ENCODE assay signal across 9 cellular contexts in the genomic region with DNA sequence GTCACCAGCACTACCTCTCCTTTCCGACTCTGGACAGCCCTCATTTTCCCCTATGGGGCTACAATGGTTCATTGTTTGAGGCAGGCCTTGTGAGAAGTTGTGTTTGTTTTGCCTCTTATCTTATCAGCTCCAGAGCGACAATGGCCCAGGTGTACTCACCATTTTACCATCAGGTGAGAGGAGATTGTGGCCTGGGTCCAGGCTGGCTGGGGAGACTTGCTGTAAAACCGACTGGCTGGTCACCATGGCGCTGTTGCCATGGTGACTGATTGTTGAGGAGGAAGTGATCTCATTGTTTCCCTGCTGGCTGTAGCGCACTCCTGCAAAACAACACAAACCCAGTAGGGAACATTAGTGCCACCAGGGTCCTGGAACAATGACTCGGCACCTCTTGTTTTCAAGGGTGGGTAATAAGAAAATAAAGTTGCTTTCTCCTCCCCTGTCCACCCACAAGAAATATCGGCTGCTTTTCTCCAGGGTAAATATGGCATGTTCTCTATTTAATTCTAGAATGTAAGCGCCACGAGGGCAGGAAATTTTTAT. TPM values are rescaled to one million over a fixed set of nuclear protein-coding genes. Genes with fewer than 3 reads are reported as not detected.
DNase-seq lines count a peak whose midpoint lies in the region; ATAC-seq and TF ChIP-seq lines count a peak whose summit lies in the region.
"Had no signal": no experiment of that assay in that cellular context is flagged by ENCODE, and none has a peak within 500 bp of the region (broad histone marks: within the 10 kb centered on the region; RNA-seq: fewer than 3 reads in every experiment).

No MANE protein-coding gene starts in this region.

- H3K9me3 ChIP-seq in body of pancreas (no peaks in the 10 kb centered on the region), mammary epithelial cell (replicated peaks; ENCODE audit: insufficient read depth, low read length) (no peaks in the 10 kb centered on the region)
- no peaks in the 10 kb centered on the region for H3K9me3 ChIP-seq in CD8-positive, alpha-beta T cell (ENCODE audit: low read length)

- in situ Hi-C loops in mammary epithelial cell (cut with MboI; ENCODE audit: low sequenced_read_pairs in 2 of 2), result no loop called here

- H3K4me3 ChIP-seq in body of pancreas (no peak overlapping the region), mammary epithelial cell (replicated peaks in 1 of 3; ENCODE audit: insufficient read depth in 1 of 3, low read depth in 2 of 3, low read length in 3 of 3) (no peak overlapping the region)
- H3K4me3 ChIP-seq in CD8-positive, alpha-beta T cell (ENCODE audit: low read depth, low read length), result no peak overlapping the region

- peak; percentile 85 for ATAC-seq in body of pancreas
- no peak for ATAC-seq in CD8-positive, alpha-beta T cell

- POLR2A ChIA-PET in CD8-positive, alpha-beta T cell (lab: Charles Lee), result no interaction called here

- CTCF ChIA-PET in CD8-positive, alpha-beta T cell (lab: Charles Lee), result no interaction called here
- CTCF ChIA-PET in mammary epithelial cell (lab: Charles Lee; ENCODE audit: low non-redundant PET), result no interaction called here

- H4K20me1 ChIP-seq in mammary epithelial cell (ENCODE audit: insufficient read depth, low read length), result no peaks in the 10 kb centered on the region

- DNase-seq in EL, result peak; percentile 41
- peak; percentile 32 to 48 for DNase-seq in NCI-H1930 (lab: John Stamatoyannopoulos, UW)
- peak; percentile 99 to 100 (median 100) for DNase-seq in body of pancreas
- DNase-seq in midbrain (lab: John Stamatoyannopoulos, UW), result peak; percentile 1
- no peak for DNase-seq in AML-193 (lab: John Stamatoyannopoulos, UW)
- no peak for DNase-seq in CD8-positive, alpha-beta T cell
- DNase-seq in T-helper 2 cell treated with Interferon-gamma antibody and Interleukin-4, amounts not matched to agents 5 μg/mL and 100 μg/mL, for 36 hours (ENCODE audit: low spot score), result no peak
- DNase-seq in mammary epithelial cell, result no peak
- DNase-seq: activated CD4-positive, alpha-beta T cell treated with anti-CD3 and anti-CD28 coated beads, Interleukin-2, amount 50 U/mL, for 1 hour had no signal

- peak in 4 of 7 experiments; percentile 65 to 66 (median 66) for TF ChIP-seq CTCF in body of pancreas (IDR thresholded peaks at IDR 0.05)
- TF ChIP-seq CTCF in CD8-positive, alpha-beta T cell (IDR thresholded peaks at IDR 0.05), result no peak
- no peak for TF ChIP-seq CTCF in mammary epithelial cell (conservative IDR thresholded peaks at IDR 0.05 in 1 of 2, IDR thresholded peaks at IDR 0.05 in 1 of 2; ENCODE audit: extremely low read depth in 1 of 2, insufficient read depth in 1 of 2, low read depth in 1 of 2, low read length in 2 of 2)

- H3K4me1 Mint-ChIP-seq in CD8-positive, alpha-beta T cell (ENCODE audit: low read depth), result no peaks in the 10 kb centered on the region
- H3K4me1 Mint-ChIP-seq in T-helper 2 cell treated with Interferon-gamma antibody and Interleukin-4, amounts not matched to agents 5 μg/mL and 100 μg/mL, for 36 hours (ENCODE audit: low read depth), result peaks cover 5% of the 10 kb centered on the region

- H3K27ac Mint-ChIP-seq in CD8-positive, alpha-beta T cell, result no peak overlapping the region
- H3K27ac Mint-ChIP-seq in T-helper 2 cell treated with Interferon-gamma antibody and Interleukin-4, amounts not matched to agents 5 μg/mL and 100 μg/mL, for 36 hours, result no peak overlapping the region

- BruUV-seq in mammary epithelial cell (replicated peaks; lab: Mats Ljungman, UMichigan), result no TSS peak

- H3K36me3 Mint-ChIP-seq in CD8-positive, alpha-beta T cell, result no peaks in the 10 kb centered on the region
- no peaks in the 10 kb centered on the region for H3K36me3 Mint-ChIP-seq in T-helper 2 cell treated with Interferon-gamma antibody and Interleukin-4, amounts not matched to agents 5 μg/mL and 100 μg/mL, for 36 hours (ENCODE audit: low read depth)

- peak in 2 of 3 donors; percentile 38 to 39 for TF ChIP-seq POLR2A in body of pancreas (IDR thresholded peaks at IDR 0.05)

- H2AFZ ChIP-seq in mammary epithelial cell (ENCODE audit: low read depth, low read length), result no peak overlapping the region

- H3K27ac ChIP-seq in body of pancreas (peak overlapping the region; percentile 90 to 95 (median 91)), mammary epithelial cell (ENCODE audit: insufficient read depth, low read depth, low read length) (no peak overlapping the region)
- H3K27ac ChIP-seq in CD8-positive, alpha-beta T cell (ENCODE audit: low read depth, low read length), result no peak overlapping the region

- dilution Hi-C loops in mammary epithelial cell (cut with HindIII; ENCODE audit: low sequenced_read_pairs), result no loop called here

- intact Hi-C loops in body of pancreas (cut with DNase I) (no loop called here), mammary epithelial cell (cut with micrococcal nuclease) (no loop called here)
- intact Hi-C loops in CD8-positive, alpha-beta T cell (cut with DNase I, micrococcal nuclease), result no loop called here

- no peak overlapping the region for H3K4me3 Mint-ChIP-seq in CD8-positive, alpha-beta T cell
- H3K4me3 Mint-ChIP-seq in T-helper 2 cell treated with Interferon-gamma antibody and Interleukin-4, amounts not matched to agents 5 μg/mL and 100 μg/mL, for 36 hours, result no peak overlapping the region

- peaks cover 83% of the 10 kb centered on the region for H3K4me1 ChIP-seq in body of pancreas
- no peaks in the 10 kb centered on the region for H3K4me1 ChIP-seq in CD8-positive, alpha-beta T cell (ENCODE audit: insufficient read depth, low read length)
- no peaks in the 10 kb centered on the region for H3K4me1 ChIP-seq in mammary epithelial cell (ENCODE audit: insufficient read depth, low read length)

- H3K79me2 ChIP-seq in mammary epithelial cell (ENCODE audit: insufficient read depth, low read length), result no peaks in the 10 kb centered on the region

- H3K36me3 ChIP-seq in body of pancreas (replicated peaks in 1 of 2; ENCODE audit: insufficient read depth in 1 of 2, low read depth in 2 of 2) (no peaks in the 10 kb centered on the region), mammary epithelial cell (ENCODE audit: insufficient read depth, low read length) (no peaks in the 10 kb centered on the region)
- no peaks in the 10 kb centered on the region for H3K36me3 ChIP-seq in CD8-positive, alpha-beta T cell (ENCODE audit: insufficient read depth, low read length)

- H3K9me3 Mint-ChIP-seq in CD8-positive, alpha-beta T cell, result no peaks in the 10 kb centered on the region
- no peaks in the 10 kb centered on the region for H3K9me3 Mint-ChIP-seq in T-helper 2 cell treated with Interferon-gamma antibody and Interleukin-4, amounts not matched to agents 5 μg/mL and 100 μg/mL, for 36 hours

- peaks cover 23% of the 10 kb centered on the region for H3K27me3 Mint-ChIP-seq in CD8-positive, alpha-beta T cell (ENCODE audit: low read depth)
- peaks cover 28% of the 10 kb centered on the region for H3K27me3 Mint-ChIP-seq in T-helper 2 cell treated with Interferon-gamma antibody and Interleukin-4, amounts not matched to agents 5 μg/mL and 100 μg/mL, for 36 hours (ENCODE audit: low read depth)

- H3K4me2 ChIP-seq in mammary epithelial cell (ENCODE audit: insufficient read depth, low read depth, low read length), result no peak overlapping the region

- H3K27me3 ChIP-seq in body of pancreas (no peaks in the 10 kb centered on the region), mammary epithelial cell (ENCODE audit: insufficient read depth, low read length) (no peaks in the 10 kb centered on the region)
- no peaks in the 10 kb centered on the region for H3K27me3 ChIP-seq in CD8-positive, alpha-beta T cell (ENCODE audit: insufficient read depth, low read length)

- H3K9ac ChIP-seq in mammary epithelial cell (ENCODE audit: insufficient read depth, low read length), result no peak overlapping the region

- WGBS in body of pancreas, 2 donors, result 18 to 24% methylated on average over 9 of the region's 9 CpGs
- 78% methylated on average over 9 of the region's 9 CpGs for WGBS in mammary epithelial cell (ENCODE audit: low coverage, missing lambda C conversion rate)

RNA-seq across cellular contexts. Expression of gene HNF1B, which starts 34.4 kb away (rescaled TPM):
- total RNA-seq in body of pancreas, result 10 to 100 TPM; 22.3 to 37.6 TPM
- total RNA-seq in CD8-positive, alpha-beta T cell, result not detected
- not detected for total RNA-seq in mammary epithelial cell
- polyA plus RNA-seq in mammary epithelial cell, result not detected
- not detected for polyA minus RNA-seq in mammary epithelial cell

Comparison
In these comparisons a context has a peak if more than half of its experiments do, and no peak if none do; other contexts are left out.
1. DNase-seq: peak in EL (single experiment), NCI-H1930 (2 of 2), body of pancreas (4 of 4) and midbrain (single experiment); none in AML-193 (0 of 2), CD8-positive, alpha-beta T cell (0 of 7), T-helper 2 cell treated with Interferon-gamma antibody and Interleukin-4, amounts not matched to agents 5 μg/mL and 100 μg/mL, for 36 hours (single experiment) and mammary epithelial cell (single experiment).
2. H3K27ac ChIP-seq: peak in body of pancreas (4 of 4); none in CD8-positive, alpha-beta T cell (single experiment) and mammary epithelial cell (single experiment).
3. CTCF ChIP-seq: peak in body of pancreas (4 of 7); none in CD8-positive, alpha-beta T cell (single experiment) and mammary epithelial cell (0 of 2).
4. RNA of gene HNF1B, which starts 34.4 kb away (total RNA-seq): 22.3 to 37.6 TPM in body of pancreas; not detected in CD8-positive, alpha-beta T cell and not detected in mammary epithelial cell; every median in the first group is over 10 times any median in the second.